16 cellular contexts compared by ENCODE assay signal in the genomic region with DNA sequence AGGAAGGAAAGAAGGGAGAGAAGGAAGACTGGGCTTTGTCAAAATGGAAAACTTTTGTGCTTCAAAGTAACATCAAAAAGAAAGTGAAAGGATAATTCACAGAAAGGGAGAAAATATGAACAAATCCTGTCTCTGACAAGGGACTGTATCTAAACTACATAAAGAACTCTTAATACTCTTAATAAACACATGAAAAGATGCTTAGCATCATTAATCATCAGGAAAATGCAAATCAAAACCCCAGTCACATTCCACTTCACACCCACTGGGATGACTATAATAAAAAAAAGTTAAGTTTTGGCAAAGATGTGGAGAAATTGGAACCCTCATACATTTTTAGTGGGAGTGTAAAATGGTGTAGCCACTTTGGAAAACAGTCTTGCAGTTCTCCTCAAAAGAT. TPM values are rescaled to one million over a fixed set of nuclear protein-coding genes. Genes with fewer than 3 reads are reported as not detected.
DNase-seq lines count a peak whose midpoint lies in the region; ATAC-seq and TF ChIP-seq lines count a peak whose summit lies in the region.
"Had no signal": no experiment of that assay in that cellular context is flagged by ENCODE, and none has a peak within 500 bp of the region (broad histone marks: within the 10 kb centered on the region; RNA-seq: fewer than 3 reads in every experiment).

No MANE protein-coding gene starts in this region.

- H3K4me3 Mint-ChIP-seq in stimulated activated naive CD8-positive, alpha-beta T cell treated with anti-CD3 and anti-CD28 coated beads, Interleukin-15, Interleukin-2, amounts not matched to agents 100 ng/mL and 50 ng/mL, for 24 hours = no peak overlapping the region
- no peak overlapping the region for H3K4me3 Mint-ChIP-seq in mesothelial cell of epicardium
- H3K4me3 Mint-ChIP-seq in naive thymus-derived CD8-positive, alpha-beta T cell = no peak overlapping the region

- peaks cover 5% of the 10 kb centered on the region for H3K36me3 Mint-ChIP-seq in stimulated activated naive CD8-positive, alpha-beta T cell treated with anti-CD3 and anti-CD28 coated beads, Interleukin-15, Interleukin-2, amounts not matched to agents 100 ng/mL and 50 ng/mL, for 24 hours (ENCODE audit: low read depth)
- peaks cover 4% of the 10 kb centered on the region for H3K36me3 Mint-ChIP-seq in mesothelial cell of epicardium
- peaks cover 0 to 2% (median 0%) of the 10 kb centered on the region in 3 donors for H3K36me3 Mint-ChIP-seq in naive thymus-derived CD8-positive, alpha-beta T cell

- H3K27me3 Mint-ChIP-seq in stimulated activated naive CD8-positive, alpha-beta T cell treated with anti-CD3 and anti-CD28 coated beads, Interleukin-15, Interleukin-2, amounts not matched to agents 100 ng/mL and 50 ng/mL, for 24 hours = no peaks in the 10 kb centered on the region
- H3K27me3 Mint-ChIP-seq in mesothelial cell of epicardium (ENCODE audit: low read depth) = no peaks in the 10 kb centered on the region
- H3K27me3 Mint-ChIP-seq in naive thymus-derived CD8-positive, alpha-beta T cell = no peaks in the 10 kb centered on the region

- peaks cover 26% of the 10 kb centered on the region for H3K4me1 Mint-ChIP-seq in stimulated activated naive CD8-positive, alpha-beta T cell treated with anti-CD3 and anti-CD28 coated beads, Interleukin-15, Interleukin-2, amounts not matched to agents 100 ng/mL and 50 ng/mL, for 24 hours (ENCODE audit: low read depth)
- H3K4me1 Mint-ChIP-seq in mesothelial cell of epicardium = peaks cover 22% of the 10 kb centered on the region
- peaks cover 10 to 47% (median 25%) of the 10 kb centered on the region in 4 donors for H3K4me1 Mint-ChIP-seq in naive thymus-derived CD8-positive, alpha-beta T cell

- DNase-seq in stimulated activated naive CD8-positive, alpha-beta T cell treated with anti-CD3 and anti-CD28 coated beads, Interleukin-15, Interleukin-2, amounts not matched to agents 100 U/mL and 50 U/mL, for 24 hours = no peak
- DNase-seq in cardiac fibroblast (ENCODE audit: low read depth in 2 of 2) (peak; percentile 21 to 36), mesothelial cell of epicardium (ENCODE audit: low spot score in 2 of 2, unreplicated experiment in 2 of 2) (no peak), uterus (no peak), HEK293T (ENCODE audit: extremely low spot score) (no peak), amniotic stem cell (lab: John Stamatoyannopoulos, UW) (no peak)
- no peak for DNase-seq in naive thymus-derived CD8-positive, alpha-beta T cell
- DNase-seq: activated CD4-positive, alpha-beta T cell treated with anti-CD3 and anti-CD28 coated beads, Interleukin-2, amount 50 U/mL, for 4 hours; amygdala; foreskin melanocyte; KBM-7; mesendoderm; NCI-H2081 treated with DMSO at 0.1 percent for 48 hours; NCI-H510A had no signal

- no peak for TF ChIP-seq CTCF in cardiac fibroblast (IDR thresholded peaks at IDR 0.05; ENCODE audit: low read depth, low read length)
- TF ChIP-seq CTCF in mesothelial cell of epicardium (IDR thresholded peaks at IDR 0.05; ENCODE audit: unreplicated experiment) = no peak
- no peak for TF ChIP-seq CTCF in uterus (IDR thresholded peaks at IDR 0.05)

- no peaks in the 10 kb centered on the region for H3K27me3 ChIP-seq in uterus
- H3K27me3 ChIP-seq: right atrium auricular region had no signal

- no peak for TF ChIP-seq POLR2A in uterus (IDR thresholded peaks at IDR 0.05)

- no peaks in the 10 kb centered on the region for H3K4me1 ChIP-seq in uterus
- H3K4me1 ChIP-seq: right atrium auricular region had no signal

- H3K9me3 Mint-ChIP-seq in stimulated activated naive CD8-positive, alpha-beta T cell treated with anti-CD3 and anti-CD28 coated beads, Interleukin-15, Interleukin-2, amounts not matched to agents 100 ng/mL and 50 ng/mL, for 24 hours = no peaks in the 10 kb centered on the region
- H3K9me3 Mint-ChIP-seq in mesothelial cell of epicardium = no peaks in the 10 kb centered on the region
- H3K9me3 Mint-ChIP-seq in naive thymus-derived CD8-positive, alpha-beta T cell = no peaks in the 10 kb centered on the region

- H3K4me3 ChIP-seq in cardiac fibroblast (replicated peaks in 1 of 2; ENCODE audit: low read depth in 2 of 2, low read length in 2 of 2) = no peak overlapping the region
- no peak overlapping the region for H3K4me3 ChIP-seq in uterus
- H3K4me3 ChIP-seq: right atrium auricular region had no signal

- peak overlapping the region; percentile 52 for H3K27ac Mint-ChIP-seq in stimulated activated naive CD8-positive, alpha-beta T cell treated with anti-CD3 and anti-CD28 coated beads, Interleukin-15, Interleukin-2, amounts not matched to agents 100 ng/mL and 50 ng/mL, for 24 hours
- H3K27ac Mint-ChIP-seq in mesothelial cell of epicardium = peak overlapping the region; percentile 83
- H3K27ac Mint-ChIP-seq in naive thymus-derived CD8-positive, alpha-beta T cell = peak overlapping the region in 1 of 10 donors; percentile 39

- intact Hi-C loops in uterus (cut with DNase I; ENCODE audit: low total_unique reads) = no loop called here

- H3K36me3 ChIP-seq in uterus = no peaks in the 10 kb centered on the region
- H3K36me3 ChIP-seq: right atrium auricular region had no signal

- no peaks in the 10 kb centered on the region for H3K9me3 ChIP-seq in uterus
- H3K9me3 ChIP-seq: right atrium auricular region had no signal

- CTCF ChIA-PET in HEK293T (lab: Yijun Ruan, JAX) = no interaction called here

- no peak for ATAC-seq in stimulated activated naive CD8-positive, alpha-beta T cell treated with anti-CD3 and anti-CD28 coated beads, Interleukin-15, Interleukin-2, amounts not matched to agents 100 U/mL and 50 U/mL, for 24 hours
- no peak for ATAC-seq in naive thymus-derived CD8-positive, alpha-beta T cell

- POLR2A ChIA-PET in HEK293T (lab: Yijun Ruan, JAX) = no interaction called here
- POLR2A ChIA-PET in naive thymus-derived CD8-positive, alpha-beta T cell (lab: Charles Lee) = no interaction called here

- H3K27ac ChIP-seq in uterus = peak overlapping the region; percentile 52 to 77

TF ChIP-seq in HEK293T, 16 proteins besides CTCF, POLR2A, EP300 and RAD21:
- TF ChIP-seq FOXA1 (IDR thresholded peaks at IDR 0.05) = no peak
- TF ChIP-seq SUZ12 (IDR thresholded peaks at IDR 0.05) = no peak
- no peak for TF ChIP-seq L3MBTL2 (conservative IDR thresholded peaks at IDR 0.05)
- TF ChIP-seq NFRKB (IDR thresholded peaks at IDR 0.05) = no peak
- TF ChIP-seq TARDBP (IDR thresholded peaks at IDR 0.05) = no peak
- no peak for TF ChIP-seq HDGF (IDR thresholded peaks at IDR 0.05; ENCODE audit: borderline replicate concordance)
- TF ChIP-seq FOXM1 (IDR thresholded peaks at IDR 0.05; ENCODE audit: borderline replicate concordance) = no peak
- no peak for TF ChIP-seq CTBP1 (IDR thresholded peaks at IDR 0.05; ENCODE audit: borderline replicate concordance)
- TF ChIP-seq ELF4 (IDR thresholded peaks at IDR 0.05) = no peak
- TF ChIP-seq, protein P1, sequence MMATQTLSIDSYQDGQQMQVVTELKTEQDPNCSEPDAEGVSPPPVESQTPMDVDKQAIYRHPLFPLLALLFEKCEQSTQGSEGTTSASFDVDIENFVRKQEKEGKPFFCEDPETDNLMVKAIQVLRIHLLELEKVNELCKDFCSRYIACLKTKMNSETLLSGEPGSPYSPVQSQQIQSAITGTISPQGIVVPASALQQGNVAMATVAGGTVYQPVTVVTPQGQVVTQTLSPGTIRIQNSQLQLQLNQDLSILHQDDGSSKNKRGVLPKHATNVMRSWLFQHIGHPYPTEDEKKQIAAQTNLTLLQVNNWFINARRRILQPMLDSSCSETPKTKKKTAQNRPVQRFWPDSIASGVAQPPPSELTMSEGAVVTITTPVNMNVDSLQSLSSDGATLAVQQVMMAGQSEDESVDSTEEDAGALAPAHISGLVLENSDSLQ (IDR thresholded peaks at IDR 0.05) = no peak
- TF ChIP-seq ARNT (IDR thresholded peaks at IDR 0.05) = no peak
- TF ChIP-seq ZNF384 (IDR thresholded peaks at IDR 0.05) = no peak; the same call in 1 of the 2 replicates
- no peak for TF ChIP-seq BHLHE40 (IDR thresholded peaks at IDR 0.05; ENCODE audit: borderline replicate concordance)
- no peak for TF ChIP-seq SP1 (IDR thresholded peaks at IDR 0.05)
- no peak for TF ChIP-seq LEF1 (IDR thresholded peaks at IDR 0.05; ENCODE audit: borderline replicate concordance)
- no peak for TF ChIP-seq FOXK2 (IDR thresholded peaks at IDR 0.05)

RNA-seq across cellular contexts. Expression of gene ZFP36L2, which starts 11.8 kb away (rescaled TPM):
- total RNA-seq in mesothelial cell of epicardium (93.6 to 100 TPM (median 98.3 TPM) in 3 replicates), uterus (100 to 1,000 TPM in 1 of 4 donors, 10 to 100 TPM in 3; 18.2 to 209 (median 67.2) TPM)
- total RNA-seq in naive thymus-derived CD8-positive, alpha-beta T cell = 100 to 1,000 TPM; 264 to 274 TPM
- polyA plus RNA-seq in naive thymus-derived CD8-positive, alpha-beta T cell = 100 to 1,000 TPM; 222 to 420 (median 390) TPM

Comparison
In these comparisons a context has a peak if more than half of its experiments do, and no peak if none do; other contexts are left out.
1. DNase-seq: peak in cardiac fibroblast (2 of 2); none in stimulated activated naive CD8-positive, alpha-beta T cell treated with anti-CD3 and anti-CD28 coated beads, Interleukin-15, Interleukin-2, amounts not matched to agents 100 U/mL and 50 U/mL, for 24 hours (single experiment), mesothelial cell of epicardium (0 of 2), uterus (0 of 2), HEK293T (single experiment), amniotic stem cell (single experiment) and naive thymus-derived CD8-positive, alpha-beta T cell (0 of 10).